In the genomic region with DNA sequence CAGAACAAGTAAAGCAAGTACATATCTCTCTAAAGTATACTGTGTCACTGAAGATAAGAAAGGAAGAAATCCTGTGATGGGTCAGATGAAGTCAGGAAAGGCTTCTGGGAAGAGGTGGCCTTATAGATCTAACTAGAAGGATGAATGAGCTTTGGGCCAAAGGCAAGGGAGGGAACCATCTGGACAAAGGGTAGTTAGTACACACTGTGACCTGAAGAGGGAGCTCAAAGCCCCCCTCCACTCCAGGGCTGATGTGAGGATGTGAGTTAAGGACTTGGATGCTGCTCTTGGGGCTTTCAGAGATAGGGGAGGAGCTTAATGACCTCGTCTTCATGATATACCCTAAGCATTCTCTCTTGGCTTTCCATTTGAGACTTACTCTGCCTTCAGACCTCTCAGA, we compare ENCODE assay signal across 8 cellular contexts.
DNase-seq lines count a peak whose midpoint lies in the region; ATAC-seq and TF ChIP-seq lines count a peak whose summit lies in the region.

No MANE protein-coding gene starts in this region.

- no peak overlapping the region for H3K4me3 Mint-ChIP-seq in WTC11

- H3K4me1 Mint-ChIP-seq in WTC11 = peaks cover 11% of the 10 kb centered on the region

- H3K4me3 ChIP-seq in AG09309 (ENCODE audit: control insufficient read depth, low read depth, low read length) (no peak overlapping the region), cardiac muscle cell (no peak overlapping the region), stomach (no peak overlapping the region)

- CTCF ChIA-PET in WTC11 (lab: Charles Lee) = interaction anchor here (0.6 to 7.3 kb wide), 97 partner anchors 9 to 472 kb away, joined by 3 to 224 read pairs (median 4); a partner anchor contains a TSS

- H3K27me3 ChIP-seq in cardiac muscle cell (no peaks in the 10 kb centered on the region), stomach (no peaks in the 10 kb centered on the region)

- no peak for TF ChIP-seq POLR2A in stomach (IDR thresholded peaks at IDR 0.05)

- H3K9me3 Mint-ChIP-seq in WTC11 = no peaks in the 10 kb centered on the region

- H3K9me3 ChIP-seq in cardiac muscle cell (ENCODE audit: low read depth) (no peaks in the 10 kb centered on the region), stomach (no peaks in the 10 kb centered on the region)

- TF ChIP-seq CTCF in AG09309 (IDR thresholded peaks at IDR 0.05; ENCODE audit: control insufficient read depth, insufficient read depth, low read depth, low read length, missing control alignments) = peak; percentile 33
- TF ChIP-seq CTCF in GM12874 (IDR thresholded peaks at IDR 0.05; ENCODE audit: insufficient read depth, low read depth, low read length) = peak; percentile 75
- peak; percentile 55 for TF ChIP-seq CTCF in WTC11 (IDR thresholded peaks at IDR 0.05)
- TF ChIP-seq CTCF in cardiac muscle cell (IDR thresholded peaks at IDR 0.05; ENCODE audit: low read depth, low read length) = peak; percentile 44
- peak in 1 of 7 experiments; percentile 7 for TF ChIP-seq CTCF in stomach (IDR thresholded peaks at IDR 0.05)

- POLR2A ChIA-PET in WTC11 (lab: Charles Lee) = interaction anchor here (1.1 kb wide), 1 partner anchor 16 kb away, joined by 6 read pairs; no protein-coding TSS in a partner anchor

- no peaks in the 10 kb centered on the region for H3K36me3 Mint-ChIP-seq in WTC11

- H3K27ac ChIP-seq in cardiac muscle cell (no peak overlapping the region), stomach (no peak overlapping the region)

- 9 to 38% (median 20%) methylated on average over 1 of the region's 1 CpG for WGBS in stomach, 5 donors

- intact Hi-C loops in stomach (cut with DNase I; ENCODE audit: low total_unique reads) = no loop called here

- TF ChIP-seq EP300 in stomach (IDR thresholded peaks at IDR 0.05) = no peak

- peak; percentile 100 for ATAC-seq in WTC11
- ATAC-seq in GM19324 (IDR thresholded peaks at IDR 0.05; ENCODE audit: low FRiP score, unreplicated experiment) = no peak

- H3K4me1 ChIP-seq in cardiac muscle cell (ENCODE audit: low read depth) = no peaks in the 10 kb centered on the region
- H3K4me1 ChIP-seq in stomach = peaks cover 0 to 6% (median 0%) of the 10 kb centered on the region in 4 donors

- H3K27me3 Mint-ChIP-seq in WTC11 (ENCODE audit: low read depth) = peaks cover 3% of the 10 kb centered on the region; the same call in 1 of the 2 replicates

- H3K36me3 ChIP-seq in cardiac muscle cell = no peaks in the 10 kb centered on the region
- no peaks in the 10 kb centered on the region for H3K36me3 ChIP-seq in stomach

- H3K27ac Mint-ChIP-seq in WTC11 = no peak overlapping the region; the same call in 1 of the 2 replicates

- no peak for DNase-seq in AG09309 (ENCODE audit: low read depth)
- peak; percentile 11 for DNase-seq in LoVo (ENCODE audit: low spot score)
- peak; percentile 70 for DNase-seq in WTC11 (ENCODE audit: low spot score)
- DNase-seq in cardiac muscle cell (ENCODE audit: low read depth in 1 of 2, low spot score in 1 of 2) = peak; percentile 27 to 64
- peak; percentile 48 for DNase-seq in stimulated activated CD4-positive, alpha-beta T cell treated with anti-CD3 and anti-CD28 coated beads, Interleukin-1b, Interleukin-23, amount 100 ng/mL, for 48 hours
- no peak for DNase-seq in stomach

TF ChIP-seq in WTC11, 78 proteins besides CTCF, POLR2A, EP300 and RAD21:
- TF ChIP-seq, protein P1, sequence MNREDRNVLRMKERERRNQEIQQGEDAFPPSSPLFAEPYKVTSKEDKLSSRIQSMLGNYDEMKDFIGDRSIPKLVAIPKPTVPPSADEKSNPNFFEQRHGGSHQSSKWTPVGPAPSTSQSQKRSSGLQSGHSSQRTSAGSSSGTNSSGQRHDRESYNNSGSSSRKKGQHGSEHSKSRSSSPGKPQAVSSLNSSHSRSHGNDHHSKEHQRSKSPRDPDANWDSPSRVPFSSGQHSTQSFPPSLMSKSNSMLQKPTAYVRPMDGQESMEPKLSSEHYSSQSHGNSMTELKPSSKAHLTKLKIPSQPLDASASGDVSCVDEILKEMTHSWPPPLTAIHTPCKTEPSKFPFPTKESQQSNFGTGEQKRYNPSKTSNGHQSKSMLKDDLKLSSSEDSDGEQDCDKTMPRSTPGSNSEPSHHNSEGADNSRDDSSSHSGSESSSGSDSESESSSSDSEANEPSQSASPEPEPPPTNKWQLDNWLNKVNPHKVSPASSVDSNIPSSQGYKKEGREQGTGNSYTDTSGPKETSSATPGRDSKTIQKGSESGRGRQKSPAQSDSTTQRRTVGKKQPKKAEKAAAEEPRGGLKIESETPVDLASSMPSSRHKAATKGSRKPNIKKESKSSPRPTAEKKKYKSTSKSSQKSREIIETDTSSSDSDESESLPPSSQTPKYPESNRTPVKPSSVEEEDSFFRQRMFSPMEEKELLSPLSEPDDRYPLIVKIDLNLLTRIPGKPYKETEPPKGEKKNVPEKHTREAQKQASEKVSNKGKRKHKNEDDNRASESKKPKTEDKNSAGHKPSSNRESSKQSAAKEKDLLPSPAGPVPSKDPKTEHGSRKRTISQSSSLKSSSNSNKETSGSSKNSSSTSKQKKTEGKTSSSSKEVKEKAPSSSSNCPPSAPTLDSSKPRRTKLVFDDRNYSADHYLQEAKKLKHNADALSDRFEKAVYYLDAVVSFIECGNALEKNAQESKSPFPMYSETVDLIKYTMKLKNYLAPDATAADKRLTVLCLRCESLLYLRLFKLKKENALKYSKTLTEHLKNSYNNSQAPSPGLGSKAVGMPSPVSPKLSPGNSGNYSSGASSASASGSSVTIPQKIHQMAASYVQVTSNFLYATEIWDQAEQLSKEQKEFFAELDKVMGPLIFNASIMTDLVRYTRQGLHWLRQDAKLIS (CRISPR knock-in tag; IDR thresholded peaks at IDR 0.05; ENCODE audit: borderline replicate concordance) = no peak
- TF ChIP-seq GABPB1 (CRISPR knock-in tag; IDR thresholded peaks at IDR 0.05) (no peak), NFATC4 (CRISPR knock-in tag; IDR thresholded peaks at IDR 0.05) (no peak), FOXP1 (CRISPR knock-in tag; IDR thresholded peaks at IDR 0.05; ENCODE audit: borderline replicate concordance) (no peak), NR1H2 (CRISPR knock-in tag; IDR thresholded peaks at IDR 0.05) (no peak), ZNF416 (CRISPR knock-in tag; IDR thresholded peaks at IDR 0.05) (no peak), ESRRA (CRISPR knock-in tag; IDR thresholded peaks at IDR 0.05; ENCODE audit: borderline replicate concordance) (no peak), TEAD4 (CRISPR knock-in tag; IDR thresholded peaks at IDR 0.05) (no peak), FOXJ3 (CRISPR knock-in tag; IDR thresholded peaks at IDR 0.05; ENCODE audit: borderline replicate concordance) (no peak), ELF4 (CRISPR knock-in tag; IDR thresholded peaks at IDR 0.05; ENCODE audit: low read depth) (no peak)
- TF ChIP-seq, protein P2, sequence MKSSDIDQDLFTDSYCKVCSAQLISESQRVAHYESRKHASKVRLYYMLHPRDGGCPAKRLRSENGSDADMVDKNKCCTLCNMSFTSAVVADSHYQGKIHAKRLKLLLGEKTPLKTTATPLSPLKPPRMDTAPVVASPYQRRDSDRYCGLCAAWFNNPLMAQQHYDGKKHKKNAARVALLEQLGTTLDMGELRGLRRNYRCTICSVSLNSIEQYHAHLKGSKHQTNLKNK (CRISPR knock-in tag; IDR thresholded peaks at IDR 0.05) = no peak
- TF ChIP-seq, protein P3, sequence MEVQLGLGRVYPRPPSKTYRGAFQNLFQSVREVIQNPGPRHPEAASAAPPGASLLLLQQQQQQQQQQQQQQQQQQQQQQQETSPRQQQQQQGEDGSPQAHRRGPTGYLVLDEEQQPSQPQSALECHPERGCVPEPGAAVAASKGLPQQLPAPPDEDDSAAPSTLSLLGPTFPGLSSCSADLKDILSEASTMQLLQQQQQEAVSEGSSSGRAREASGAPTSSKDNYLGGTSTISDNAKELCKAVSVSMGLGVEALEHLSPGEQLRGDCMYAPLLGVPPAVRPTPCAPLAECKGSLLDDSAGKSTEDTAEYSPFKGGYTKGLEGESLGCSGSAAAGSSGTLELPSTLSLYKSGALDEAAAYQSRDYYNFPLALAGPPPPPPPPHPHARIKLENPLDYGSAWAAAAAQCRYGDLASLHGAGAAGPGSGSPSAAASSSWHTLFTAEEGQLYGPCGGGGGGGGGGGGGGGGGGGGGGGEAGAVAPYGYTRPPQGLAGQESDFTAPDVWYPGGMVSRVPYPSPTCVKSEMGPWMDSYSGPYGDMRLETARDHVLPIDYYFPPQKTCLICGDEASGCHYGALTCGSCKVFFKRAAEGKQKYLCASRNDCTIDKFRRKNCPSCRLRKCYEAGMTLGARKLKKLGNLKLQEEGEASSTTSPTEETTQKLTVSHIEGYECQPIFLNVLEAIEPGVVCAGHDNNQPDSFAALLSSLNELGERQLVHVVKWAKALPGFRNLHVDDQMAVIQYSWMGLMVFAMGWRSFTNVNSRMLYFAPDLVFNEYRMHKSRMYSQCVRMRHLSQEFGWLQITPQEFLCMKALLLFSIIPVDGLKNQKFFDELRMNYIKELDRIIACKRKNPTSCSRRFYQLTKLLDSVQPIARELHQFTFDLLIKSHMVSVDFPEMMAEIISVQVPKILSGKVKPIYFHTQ (CRISPR knock-in tag; IDR thresholded peaks at IDR 0.05) = no peak
TF ChIP-seq in WTC11: peak in this region for 0.

Comparison
In these comparisons a context has a peak if more than half of its experiments do, and no peak if none do; other contexts are left out.
1. DNase-seq: peak in LoVo (single experiment), WTC11 (single experiment), cardiac muscle cell (2 of 2) and stimulated activated CD4-positive, alpha-beta T cell treated with anti-CD3 and anti-CD28 coated beads, Interleukin-1b, Interleukin-23, amount 100 ng/mL, for 48 hours (single experiment); none in AG09309 (single experiment) and stomach (single experiment).